In the genomic region with DNA sequence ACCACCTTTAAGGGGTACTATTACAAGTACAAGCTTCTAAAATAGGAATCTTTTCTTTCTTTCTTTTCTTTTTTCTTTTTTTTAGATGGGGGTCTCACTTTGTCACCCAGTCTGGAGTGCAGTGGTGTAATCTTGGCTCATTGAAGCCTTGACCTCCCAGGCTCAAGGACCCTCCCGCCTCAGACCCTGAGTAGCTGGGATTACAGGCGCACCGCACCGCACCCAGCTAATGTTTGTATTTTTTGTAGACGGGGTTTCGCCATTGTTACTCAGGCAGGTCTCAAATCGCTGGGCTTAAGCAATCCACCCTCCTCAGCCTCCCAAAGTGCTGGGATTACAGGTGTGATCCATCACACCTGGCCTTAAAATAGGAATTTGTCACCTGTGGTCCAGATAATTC, we compare ENCODE assay signal across 1 cellular context.
TF ChIP-seq lines count a peak whose summit lies in the region.

No MANE protein-coding gene starts in this region.

TF ChIP-seq in HepG2, 621 proteins besides CTCF, POLR2A, EP300 and RAD21:
- TF ChIP-seq, protein P1, sequence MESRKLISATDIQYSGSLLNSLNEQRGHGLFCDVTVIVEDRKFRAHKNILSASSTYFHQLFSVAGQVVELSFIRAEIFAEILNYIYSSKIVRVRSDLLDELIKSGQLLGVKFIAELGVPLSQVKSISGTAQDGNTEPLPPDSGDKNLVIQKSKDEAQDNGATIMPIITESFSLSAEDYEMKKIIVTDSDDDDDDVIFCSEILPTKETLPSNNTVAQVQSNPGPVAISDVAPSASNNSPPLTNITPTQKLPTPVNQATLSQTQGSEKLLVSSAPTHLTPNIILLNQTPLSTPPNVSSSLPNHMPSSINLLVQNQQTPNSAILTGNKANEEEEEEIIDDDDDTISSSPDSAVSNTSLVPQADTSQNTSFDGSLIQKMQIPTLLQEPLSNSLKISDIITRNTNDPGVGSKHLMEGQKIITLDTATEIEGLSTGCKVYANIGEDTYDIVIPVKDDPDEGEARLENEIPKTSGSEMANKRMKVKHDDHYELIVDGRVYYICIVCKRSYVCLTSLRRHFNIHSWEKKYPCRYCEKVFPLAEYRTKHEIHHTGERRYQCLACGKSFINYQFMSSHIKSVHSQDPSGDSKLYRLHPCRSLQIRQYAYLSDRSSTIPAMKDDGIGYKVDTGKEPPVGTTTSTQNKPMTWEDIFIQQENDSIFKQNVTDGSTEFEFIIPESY (CRISPR knock-in tag; IDR thresholded peaks at IDR 0.05) = 0 out of 2 replicates have a peak, but pooled peaks have one; percentile 51
- TF ChIP-seq FOXK2 (IDR thresholded peaks at IDR 0.05) = no peak
- no peak for TF ChIP-seq ZNF879 (CRISPR knock-in tag; IDR thresholded peaks at IDR 0.05)
- TF ChIP-seq, protein P2, sequence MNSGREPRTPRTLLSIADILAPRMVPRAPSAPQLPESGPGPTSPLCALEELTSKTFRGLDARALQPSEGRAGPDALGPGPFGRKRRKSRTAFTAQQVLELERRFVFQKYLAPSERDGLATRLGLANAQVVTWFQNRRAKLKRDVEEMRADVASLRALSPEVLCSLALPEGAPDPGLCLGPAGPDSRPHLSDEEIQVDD (CRISPR knock-in tag; IDR thresholded peaks at IDR 0.05; ENCODE audit: borderline replicate concordance) = no peak
